In the genomic region with DNA sequence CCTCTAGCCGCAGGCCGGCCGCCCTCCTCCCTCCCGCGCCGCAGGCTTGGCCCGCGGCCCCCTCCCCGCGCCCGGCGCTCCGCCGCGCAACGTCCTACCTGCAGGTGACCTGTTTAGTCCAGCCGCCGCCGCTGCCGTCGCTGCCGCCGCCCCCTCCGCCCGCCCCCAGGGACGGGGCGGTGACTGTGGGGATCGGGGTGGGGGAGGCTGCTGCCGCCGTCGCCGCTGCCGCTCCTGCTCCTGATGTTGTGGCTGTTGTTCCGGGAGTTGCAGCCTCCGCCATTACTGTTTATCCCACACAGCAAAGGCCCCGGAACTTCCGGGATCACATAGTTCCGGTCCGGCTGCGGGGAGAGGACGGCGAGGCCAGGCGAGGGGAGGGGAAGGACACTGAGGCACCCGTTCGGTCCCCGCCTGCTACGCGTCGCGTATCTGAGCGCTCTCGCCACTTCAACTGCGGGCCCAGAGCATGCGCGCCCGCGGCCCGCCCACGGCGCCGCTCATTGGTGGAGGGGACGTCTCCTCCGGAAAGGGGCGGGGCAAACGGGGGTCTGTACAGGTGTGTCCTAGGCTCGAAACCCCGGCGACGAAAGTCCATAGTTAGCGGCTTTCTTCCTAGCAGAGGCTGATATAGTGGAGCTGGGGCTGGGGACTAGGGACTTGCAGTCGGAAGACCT, we compare ENCODE assay signal across 1 cellular context.
TF ChIP-seq lines count a peak whose summit lies in the region.

A gene with protein sequence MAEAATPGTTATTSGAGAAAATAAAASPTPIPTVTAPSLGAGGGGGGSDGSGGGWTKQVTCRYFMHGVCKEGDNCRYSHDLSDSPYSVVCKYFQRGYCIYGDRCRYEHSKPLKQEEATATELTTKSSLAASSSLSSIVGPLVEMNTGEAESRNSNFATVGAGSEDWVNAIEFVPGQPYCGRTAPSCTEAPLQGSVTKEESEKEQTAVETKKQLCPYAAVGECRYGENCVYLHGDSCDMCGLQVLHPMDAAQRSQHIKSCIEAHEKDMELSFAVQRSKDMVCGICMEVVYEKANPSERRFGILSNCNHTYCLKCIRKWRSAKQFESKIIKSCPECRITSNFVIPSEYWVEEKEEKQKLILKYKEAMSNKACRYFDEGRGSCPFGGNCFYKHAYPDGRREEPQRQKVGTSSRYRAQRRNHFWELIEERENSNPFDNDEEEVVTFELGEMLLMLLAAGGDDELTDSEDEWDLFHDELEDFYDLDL (minus strand): TSS at position 444 of the 677 bp plus-strand sequence. CDS start 161 bp downstream, at position 283.

TF ChIP-seq in HepG2, 621 proteins besides CTCF, POLR2A, EP300 and RAD21 (continued from another document and continues in another):
- peak; percentile 33; the same call in 1 of the 2 replicates for TF ChIP-seq NCOA2 (CRISPR knock-in tag; IDR thresholded peaks at IDR 0.05)
- peak; percentile 33; the same call in 1 of the 2 replicates for TF ChIP-seq ZNF121 (CRISPR knock-in tag; IDR thresholded peaks at IDR 0.05)
- no peak for TF ChIP-seq AHR (CRISPR knock-in tag; IDR thresholded peaks at IDR 0.05)
- TF ChIP-seq, protein P1, sequence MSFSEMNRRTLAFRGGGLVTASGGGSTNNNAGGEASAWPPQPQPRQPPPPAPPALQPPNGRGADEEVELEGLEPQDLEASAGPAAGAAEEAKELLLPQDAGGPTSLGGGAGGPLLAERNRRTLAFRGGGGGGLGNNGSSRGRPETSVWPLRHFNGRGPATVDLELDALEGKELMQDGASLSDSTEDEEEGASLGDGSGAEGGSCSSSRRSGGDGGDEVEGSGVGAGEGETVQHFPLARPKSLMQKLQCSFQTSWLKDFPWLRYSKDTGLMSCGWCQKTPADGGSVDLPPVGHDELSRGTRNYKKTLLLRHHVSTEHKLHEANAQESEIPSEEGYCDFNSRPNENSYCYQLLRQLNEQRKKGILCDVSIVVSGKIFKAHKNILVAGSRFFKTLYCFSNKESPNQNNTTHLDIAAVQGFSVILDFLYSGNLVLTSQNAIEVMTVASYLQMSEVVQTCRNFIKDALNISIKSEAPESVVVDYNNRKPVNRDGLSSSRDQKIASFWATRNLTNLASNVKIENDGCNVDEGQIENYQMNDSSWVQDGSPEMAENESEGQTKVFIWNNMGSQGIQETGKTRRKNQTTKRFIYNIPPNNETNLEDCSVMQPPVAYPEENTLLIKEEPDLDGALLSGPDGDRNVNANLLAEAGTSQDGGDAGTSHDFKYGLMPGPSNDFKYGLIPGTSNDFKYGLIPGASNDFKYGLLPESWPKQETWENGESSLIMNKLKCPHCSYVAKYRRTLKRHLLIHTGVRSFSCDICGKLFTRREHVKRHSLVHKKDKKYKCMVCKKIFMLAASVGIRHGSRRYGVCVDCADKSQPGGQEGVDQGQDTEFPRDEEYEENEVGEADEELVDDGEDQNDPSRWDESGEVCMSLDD (CRISPR knock-in tag; IDR thresholded peaks at IDR 0.05; ENCODE audit: borderline replicate concordance) = no peak
- no peak for TF ChIP-seq TP53 (CRISPR knock-in tag; conservative IDR thresholded peaks at IDR 0.05)
- peak; percentile 79; the same call in 1 of the 2 replicates for TF ChIP-seq KDM3A (CRISPR knock-in tag; IDR thresholded peaks at IDR 0.05; ENCODE audit: low read depth)
- peak; percentile 54; the same call in 1 of the 2 replicates for TF ChIP-seq POGZ (CRISPR knock-in tag; IDR thresholded peaks at IDR 0.05)
- TF ChIP-seq HMG20B (CRISPR knock-in tag; conservative IDR thresholded peaks at IDR 0.05) = 0 out of 2 replicates have a peak, but pooled peaks have one; percentile 18
- TF ChIP-seq ZMYM3 (CRISPR knock-in tag; IDR thresholded peaks at IDR 0.05) = no peak
- TF ChIP-seq MEIS1 (CRISPR knock-in tag; IDR thresholded peaks at IDR 0.05; ENCODE audit: borderline replicate concordance) = no peak
- TF ChIP-seq ZSCAN12 (CRISPR knock-in tag; IDR thresholded peaks at IDR 0.05) = no peak
- TF ChIP-seq, protein P2, sequence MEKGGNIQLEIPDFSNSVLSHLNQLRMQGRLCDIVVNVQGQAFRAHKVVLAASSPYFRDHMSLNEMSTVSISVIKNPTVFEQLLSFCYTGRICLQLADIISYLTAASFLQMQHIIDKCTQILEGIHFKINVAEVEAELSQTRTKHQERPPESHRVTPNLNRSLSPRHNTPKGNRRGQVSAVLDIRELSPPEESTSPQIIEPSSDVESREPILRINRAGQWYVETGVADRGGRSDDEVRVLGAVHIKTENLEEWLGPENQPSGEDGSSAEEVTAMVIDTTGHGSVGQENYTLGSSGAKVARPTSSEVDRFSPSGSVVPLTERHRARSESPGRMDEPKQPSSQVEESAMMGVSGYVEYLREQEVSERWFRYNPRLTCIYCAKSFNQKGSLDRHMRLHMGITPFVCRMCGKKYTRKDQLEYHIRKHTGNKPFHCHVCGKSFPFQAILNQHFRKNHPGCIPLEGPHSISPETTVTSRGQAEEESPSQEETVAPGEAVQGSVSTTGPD (CRISPR knock-in tag; IDR thresholded peaks at IDR 0.05) = no peak
- peak; percentile 35; the same call in 1 of the 2 replicates for TF ChIP-seq HCFC1 (IDR thresholded peaks at IDR 0.05; ENCODE audit: low read depth, low read length)
- peak; percentile 52; the same call in 1 of the 2 replicates for TF ChIP-seq KLF12 (CRISPR knock-in tag; IDR thresholded peaks at IDR 0.05; ENCODE audit: borderline replicate concordance)
- peak; percentile 66; the same call in 1 of the 3 replicates for TF ChIP-seq MXI1 (IDR thresholded peaks at IDR 0.05; ENCODE audit: borderline replicate concordance, low read depth, low read length)
- peak; percentile 51; the same call in 1 of the 2 replicates for TF ChIP-seq FOXK2 (IDR thresholded peaks at IDR 0.05)
- peak; percentile 19; the same call in 1 of the 2 replicates for TF ChIP-seq MIER2 (CRISPR knock-in tag; IDR thresholded peaks at IDR 0.05)
- TF ChIP-seq MTF2 (CRISPR knock-in tag; IDR thresholded peaks at IDR 0.05; ENCODE audit: borderline replicate concordance) = no peak
- TF ChIP-seq TGIF2 (CRISPR knock-in tag; IDR thresholded peaks at IDR 0.05) = peak; percentile 55; the same call in 1 of the 2 replicates
- no peak for TF ChIP-seq ZNF20 (CRISPR knock-in tag; IDR thresholded peaks at IDR 0.05)
- TF ChIP-seq RARA (CRISPR knock-in tag; IDR thresholded peaks at IDR 0.05) = peak; percentile 57; the same call in 1 of the 2 replicates
- no peak for TF ChIP-seq NR2F1 (CRISPR knock-in tag; IDR thresholded peaks at IDR 0.05)
- TF ChIP-seq, protein P3, sequence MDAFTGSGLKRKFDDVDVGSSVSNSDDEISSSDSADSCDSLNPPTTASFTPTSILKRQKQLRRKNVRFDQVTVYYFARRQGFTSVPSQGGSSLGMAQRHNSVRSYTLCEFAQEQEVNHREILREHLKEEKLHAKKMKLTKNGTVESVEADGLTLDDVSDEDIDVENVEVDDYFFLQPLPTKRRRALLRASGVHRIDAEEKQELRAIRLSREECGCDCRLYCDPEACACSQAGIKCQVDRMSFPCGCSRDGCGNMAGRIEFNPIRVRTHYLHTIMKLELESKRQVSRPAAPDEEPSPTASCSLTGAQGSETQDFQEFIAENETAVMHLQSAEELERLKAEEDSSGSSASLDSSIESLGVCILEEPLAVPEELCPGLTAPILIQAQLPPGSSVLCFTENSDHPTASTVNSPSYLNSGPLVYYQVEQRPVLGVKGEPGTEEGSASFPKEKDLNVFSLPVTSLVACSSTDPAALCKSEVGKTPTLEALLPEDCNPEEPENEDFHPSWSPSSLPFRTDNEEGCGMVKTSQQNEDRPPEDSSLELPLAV (CRISPR knock-in tag; conservative IDR thresholded peaks at IDR 0.05; ENCODE audit: low read depth) = no peak
- TF ChIP-seq, protein P4, sequence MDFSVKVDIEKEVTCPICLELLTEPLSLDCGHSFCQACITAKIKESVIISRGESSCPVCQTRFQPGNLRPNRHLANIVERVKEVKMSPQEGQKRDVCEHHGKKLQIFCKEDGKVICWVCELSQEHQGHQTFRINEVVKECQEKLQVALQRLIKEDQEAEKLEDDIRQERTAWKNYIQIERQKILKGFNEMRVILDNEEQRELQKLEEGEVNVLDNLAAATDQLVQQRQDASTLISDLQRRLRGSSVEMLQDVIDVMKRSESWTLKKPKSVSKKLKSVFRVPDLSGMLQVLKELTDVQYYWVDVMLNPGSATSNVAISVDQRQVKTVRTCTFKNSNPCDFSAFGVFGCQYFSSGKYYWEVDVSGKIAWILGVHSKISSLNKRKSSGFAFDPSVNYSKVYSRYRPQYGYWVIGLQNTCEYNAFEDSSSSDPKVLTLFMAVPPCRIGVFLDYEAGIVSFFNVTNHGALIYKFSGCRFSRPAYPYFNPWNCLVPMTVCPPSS (IDR thresholded peaks at IDR 0.05) = no peak
- peak; percentile 77 for TF ChIP-seq PHF8 (CRISPR knock-in tag; IDR thresholded peaks at IDR 0.05)
- peak; percentile 53; the same call in 1 of the 2 replicates for TF ChIP-seq ZNF292 (CRISPR knock-in tag; IDR thresholded peaks at IDR 0.05; ENCODE audit: borderline replicate concordance, low read depth)
- TF ChIP-seq, protein P5, sequence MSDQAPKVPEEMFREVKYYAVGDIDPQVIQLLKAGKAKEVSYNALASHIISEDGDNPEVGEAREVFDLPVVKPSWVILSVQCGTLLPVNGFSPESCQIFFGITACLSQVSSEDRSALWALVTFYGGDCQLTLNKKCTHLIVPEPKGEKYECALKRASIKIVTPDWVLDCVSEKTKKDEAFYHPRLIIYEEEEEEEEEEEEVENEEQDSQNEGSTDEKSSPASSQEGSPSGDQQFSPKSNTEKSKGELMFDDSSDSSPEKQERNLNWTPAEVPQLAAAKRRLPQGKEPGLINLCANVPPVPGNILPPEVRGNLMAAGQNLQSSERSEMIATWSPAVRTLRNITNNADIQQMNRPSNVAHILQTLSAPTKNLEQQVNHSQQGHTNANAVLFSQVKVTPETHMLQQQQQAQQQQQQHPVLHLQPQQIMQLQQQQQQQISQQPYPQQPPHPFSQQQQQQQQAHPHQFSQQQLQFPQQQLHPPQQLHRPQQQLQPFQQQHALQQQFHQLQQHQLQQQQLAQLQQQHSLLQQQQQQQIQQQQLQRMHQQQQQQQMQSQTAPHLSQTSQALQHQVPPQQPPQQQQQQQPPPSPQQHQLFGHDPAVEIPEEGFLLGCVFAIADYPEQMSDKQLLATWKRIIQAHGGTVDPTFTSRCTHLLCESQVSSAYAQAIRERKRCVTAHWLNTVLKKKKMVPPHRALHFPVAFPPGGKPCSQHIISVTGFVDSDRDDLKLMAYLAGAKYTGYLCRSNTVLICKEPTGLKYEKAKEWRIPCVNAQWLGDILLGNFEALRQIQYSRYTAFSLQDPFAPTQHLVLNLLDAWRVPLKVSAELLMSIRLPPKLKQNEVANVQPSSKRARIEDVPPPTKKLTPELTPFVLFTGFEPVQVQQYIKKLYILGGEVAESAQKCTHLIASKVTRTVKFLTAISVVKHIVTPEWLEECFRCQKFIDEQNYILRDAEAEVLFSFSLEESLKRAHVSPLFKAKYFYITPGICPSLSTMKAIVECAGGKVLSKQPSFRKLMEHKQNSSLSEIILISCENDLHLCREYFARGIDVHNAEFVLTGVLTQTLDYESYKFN (CRISPR knock-in tag; conservative IDR thresholded peaks at IDR 0.05) = peak; percentile 57; the same call in 1 of the 2 replicates
- TF ChIP-seq, protein P6, sequence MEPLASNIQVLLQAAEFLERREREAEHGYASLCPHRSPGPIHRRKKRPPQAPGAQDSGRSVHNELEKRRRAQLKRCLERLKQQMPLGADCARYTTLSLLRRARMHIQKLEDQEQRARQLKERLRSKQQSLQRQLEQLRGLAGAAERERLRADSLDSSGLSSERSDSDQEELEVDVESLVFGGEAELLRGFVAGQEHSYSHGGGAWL (CRISPR knock-in tag; IDR thresholded peaks at IDR 0.05) = peak; percentile 47
- peak; percentile 68 for TF ChIP-seq ARNT2 (CRISPR knock-in tag; IDR thresholded peaks at IDR 0.05; ENCODE audit: low read depth)
- TF ChIP-seq ZBTB7A (CRISPR knock-in tag; IDR thresholded peaks at IDR 0.05) = no peak
- no peak for TF ChIP-seq CCAR2 (optimal IDR thresholded peaks at IDR 0.05; ENCODE audit: low read depth, low read length)
- TF ChIP-seq FOXJ3 (CRISPR knock-in tag; IDR thresholded peaks at IDR 0.05; ENCODE audit: borderline replicate concordance) = peak; percentile 23; the same call in 1 of the 2 replicates
- peak; percentile 89 for TF ChIP-seq THAP11 (CRISPR knock-in tag; IDR thresholded peaks at IDR 0.05)
- TF ChIP-seq ZNF629 (CRISPR knock-in tag; conservative IDR thresholded peaks at IDR 0.05) = 0 out of 2 replicates have a peak, but pooled peaks have one; percentile 12
- peak; percentile 74 for TF ChIP-seq SP5 (CRISPR knock-in tag; IDR thresholded peaks at IDR 0.05; ENCODE audit: borderline replicate concordance, low read depth)
- peak; percentile 64; the same call in 1 of the 2 replicates for TF ChIP-seq KMT2A (CRISPR knock-in tag; IDR thresholded peaks at IDR 0.05)
- TF ChIP-seq, protein P7, sequence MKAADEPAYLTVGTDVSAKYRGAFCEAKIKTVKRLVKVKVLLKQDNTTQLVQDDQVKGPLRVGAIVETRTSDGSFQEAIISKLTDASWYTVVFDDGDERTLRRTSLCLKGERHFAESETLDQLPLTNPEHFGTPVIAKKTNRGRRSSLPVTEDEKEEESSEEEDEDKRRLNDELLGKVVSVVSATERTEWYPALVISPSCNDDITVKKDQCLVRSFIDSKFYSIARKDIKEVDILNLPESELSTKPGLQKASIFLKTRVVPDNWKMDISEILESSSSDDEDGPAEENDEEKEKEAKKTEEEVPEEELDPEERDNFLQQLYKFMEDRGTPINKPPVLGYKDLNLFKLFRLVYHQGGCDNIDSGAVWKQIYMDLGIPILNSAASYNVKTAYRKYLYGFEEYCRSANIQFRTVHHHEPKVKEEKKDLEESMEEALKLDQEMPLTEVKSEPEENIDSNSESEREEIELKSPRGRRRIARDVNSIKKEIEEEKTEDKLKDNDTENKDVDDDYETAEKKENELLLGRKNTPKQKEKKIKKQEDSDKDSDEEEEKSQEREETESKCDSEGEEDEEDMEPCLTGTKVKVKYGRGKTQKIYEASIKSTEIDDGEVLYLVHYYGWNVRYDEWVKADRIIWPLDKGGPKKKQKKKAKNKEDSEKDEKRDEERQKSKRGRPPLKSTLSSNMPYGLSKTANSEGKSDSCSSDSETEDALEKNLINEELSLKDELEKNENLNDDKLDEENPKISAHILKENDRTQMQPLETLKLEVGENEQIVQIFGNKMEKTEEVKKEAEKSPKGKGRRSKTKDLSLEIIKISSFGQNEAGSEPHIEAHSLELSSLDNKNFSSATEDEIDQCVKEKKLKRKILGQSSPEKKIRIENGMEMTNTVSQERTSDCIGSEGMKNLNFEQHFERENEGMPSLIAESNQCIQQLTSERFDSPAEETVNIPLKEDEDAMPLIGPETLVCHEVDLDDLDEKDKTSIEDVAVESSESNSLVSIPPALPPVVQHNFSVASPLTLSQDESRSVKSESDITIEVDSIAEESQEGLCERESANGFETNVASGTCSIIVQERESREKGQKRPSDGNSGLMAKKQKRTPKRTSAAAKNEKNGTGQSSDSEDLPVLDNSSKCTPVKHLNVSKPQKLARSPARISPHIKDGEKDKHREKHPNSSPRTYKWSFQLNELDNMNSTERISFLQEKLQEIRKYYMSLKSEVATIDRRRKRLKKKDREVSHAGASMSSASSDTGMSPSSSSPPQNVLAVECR (CRISPR knock-in tag; IDR thresholded peaks at IDR 0.05; ENCODE audit: borderline replicate concordance) = peak; percentile 67; the same call in 1 of the 2 replicates
- peak; percentile 37; the same call in 1 of the 2 replicates for TF ChIP-seq SMAD3 (CRISPR knock-in tag; IDR thresholded peaks at IDR 0.05)
- peak; percentile 76 for TF ChIP-seq SALL1 (CRISPR knock-in tag; IDR thresholded peaks at IDR 0.05)
- no peak for TF ChIP-seq ZNF124 (CRISPR knock-in tag; IDR thresholded peaks at IDR 0.05)
- peak; percentile 53 for TF ChIP-seq POLR2AphosphoS5 (IDR thresholded peaks at IDR 0.05; ENCODE audit: low read depth, low read length)
- peak; percentile 43 for TF ChIP-seq SRSF1 (optimal IDR thresholded peaks at IDR 0.05; ENCODE audit: low read depth, low read length)
